ENCODE assay signal across 6 cellular contexts in genomic region chr14:57722143-57722542, GRCh38.
A peak's percentile ranks its signal among the peaks of the same experiment; 100 is the strongest.
DNase-seq lines count a peak whose midpoint lies in the region; ATAC-seq, FAIRE-seq and TF ChIP-seq lines count a peak whose summit lies in the region.
"Not testable (repeated sequence)": the region's sequence is repeated elsewhere in the genome, so short reads cannot be mapped to it uniquely, and the experiment has no call there.

No MANE protein-coding gene starts in this region.

- H3K4me3 ChIP-seq in RWPE2 (ENCODE audit: severe bottlenecking); bronchial epithelial cell (ENCODE audit: low read depth, low read length); epithelial cell of esophagus (ENCODE audit: low read length): not testable (repeated sequence)

- not testable (repeated sequence) for FAIRE-seq in bronchial epithelial cell (lab: Jason Lieb, UNC)

- H3K27ac ChIP-seq in RWPE2 (ENCODE audit: poor library complexity, severe bottlenecking), result not testable (repeated sequence)

- TF ChIP-seq CTCF in RWPE2 (IDR thresholded peaks at IDR 0.05; ENCODE audit: poor library complexity, severe bottlenecking); bronchial epithelial cell (IDR thresholded peaks at IDR 0.05; ENCODE audit: insufficient read depth, low read length, severe bottlenecking); epithelial cell of esophagus (IDR thresholded peaks at IDR 0.05; ENCODE audit: insufficient read depth, low read depth, low read length, missing control alignments): not testable (repeated sequence)

- H3K27me3 ChIP-seq in RWPE2 (ENCODE audit: insufficient read depth, poor library complexity, severe bottlenecking); bronchial epithelial cell (ENCODE audit: control insufficient read depth, insufficient read depth, low read length): not testable (repeated sequence)

- peaks cover 18% of the 10 kb centered on the region for H3K4me1 ChIP-seq in RWPE2 (ENCODE audit: insufficient read depth, poor library complexity, severe bottlenecking)

- DNase-seq in NCI-H226 (peak; percentile 24), NCI-H82 (lab: John Stamatoyannopoulos, UW) (peak; percentile 95), bronchial epithelial cell (ENCODE audit: low read depth) (peak; percentile 72), epithelial cell of esophagus (ENCODE audit: low read depth) (peak; percentile 39), iris pigment epithelial cell (ENCODE audit: low read depth) (peak; percentile 14)
- not testable (repeated sequence) for DNase-seq in RWPE2 (ENCODE audit: low spot score)

- peak; percentile 49; the same call in 2 of the 3 replicates for ATAC-seq in RWPE2 (ENCODE audit: low read depth)

- not testable (repeated sequence) for H3K36me3 ChIP-seq in RWPE2 (ENCODE audit: low read depth); bronchial epithelial cell (ENCODE audit: control insufficient read depth, insufficient read depth, low read length)

- H3K9me3 ChIP-seq in RWPE2 (ENCODE audit: severe bottlenecking), result not testable (repeated sequence)
